In the genomic region with DNA sequence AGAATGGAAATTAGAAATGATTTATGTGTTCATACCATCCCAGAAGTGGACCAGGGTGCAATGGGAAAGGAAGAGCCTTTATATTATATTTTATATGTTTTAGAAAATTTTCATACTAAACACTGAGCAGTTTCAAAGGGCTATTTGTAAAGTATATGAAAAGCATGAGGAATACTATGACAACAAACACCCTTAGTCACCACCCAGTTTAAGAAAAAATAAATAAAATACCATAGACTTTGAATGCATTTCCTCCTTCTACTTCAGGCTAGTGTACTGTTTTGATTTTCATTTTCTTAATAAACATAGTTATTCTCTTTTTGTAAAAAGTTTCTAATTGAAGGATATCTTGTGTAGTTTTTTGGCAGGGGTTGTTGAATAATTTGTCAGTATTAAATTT, we compare ENCODE assay signal across 31 cellular contexts.
"Had no signal": no experiment of that assay in that cellular context is flagged by ENCODE, and none has a peak within 500 bp of the region (broad histone marks: within the 10 kb centered on the region; RNA-seq: fewer than 3 reads in every experiment).

No MANE protein-coding gene starts in this region.

- ATAC-seq: activated CD8-positive, alpha-beta T cell treated with anti-CD3 and anti-CD28 coated beads for 36 hours; activated naive CD4-positive, alpha-beta T cell treated with anti-CD3 and anti-CD28 coated beads, Interleukin-2, amount 50 U/mL, for 72 hours; activated T-cell treated with anti-CD3 and anti-CD28 coated beads, Interleukin-2, amount 50 U/mL, for 4 hours; activated T-cell treated with anti-CD3 and anti-CD28 coated beads, Interleukin-2, amount 50 U/mL, for 72 hours; activated T-helper 17 cell treated with anti-CD3 and anti-CD28 coated beads, Interleukin-2, amount 50 U/mL, for 72 hours had no signal

- H3K4me1 ChIP-seq: breast epithelium had no signal

- H3K9me3 ChIP-seq: ascending aorta, breast epithelium had no signal

- DNase-seq: activated B cell treated with CpG ODN at 0.5 μM for 24 hours; activated CD4-positive, alpha-beta memory T cell treated with anti-CD3 and anti-CD28 coated beads for 36 hours; activated CD4-positive, alpha-beta T cell treated with anti-CD3 and anti-CD28 coated beads for 4 hours; activated CD4-positive, alpha-beta T cell treated with anti-CD3 and anti-CD28 coated beads, Interleukin-2, amount 10 ng/mL, durations not matched to agents 24 days and 14 days; activated CD4-positive, alpha-beta T cell treated with anti-CD3 and anti-CD28 coated beads, Interleukin-2, amount 50 U/mL, for 1 hour; activated CD4-positive, alpha-beta T cell treated with anti-CD3 and anti-CD28 coated beads, Interleukin-2, amount 50 U/mL, for 4 hours; activated CD4-positive, CD25-positive, alpha-beta regulatory T cell treated with anti-CD3 and anti-CD28 coated beads, Interleukin-2, amount 50 U/mL, for 72 hours; activated CD8-positive, alpha-beta memory T cell treated with anti-CD3 and anti-CD28 coated beads, Interleukin-2, amount 50 U/mL, for 4 hours; activated CD8-positive, alpha-beta T cell treated with anti-CD3 and anti-CD28 coated beads for 36 hours; activated effector memory CD4-positive, alpha-beta T cell treated with anti-CD3 and anti-CD28 coated beads, Interleukin-2, amount 50 U/mL, for 16 hours; activated gamma-delta T cell treated with Interleukin-2 at 50 U/mL for 16 hours; activated naive CD4-positive, alpha-beta T cell; activated naive CD4-positive, alpha-beta T cell treated with anti-CD3 and anti-CD28 coated beads for 36 hours; activated naive CD4-positive, alpha-beta T cell treated with anti-CD3 and anti-CD28 coated beads, Interleukin-2, amount 50 U/mL, for 16 hours; activated naive CD8-positive, alpha-beta T cell treated with anti-CD3 and anti-CD28 coated beads for 36 hours; activated T-cell treated with anti-CD3 and anti-CD28 coated beads for 4 hours; activated T-cell treated with anti-CD3 and anti-CD28 coated beads, Interleukin-2, amount 50 U/mL, for 1 hour; activated T-cell treated with anti-CD3 and anti-CD28 coated beads, Interleukin-2, amount 50 U/mL, for 4 hours; activated T-cell treated with anti-CD3 and anti-CD28 coated beads, Interleukin-2, amount 50 U/mL, for 72 hours; amygdala; anterior cingulate cortex; central memory CD4-positive, alpha-beta T cell; cerebellar nuclear complex; T-helper 1 cell; T-helper 2 cell; T-helper 9 cell had no signal

- H3K4me3 ChIP-seq: ascending aorta, breast epithelium had no signal

- H3K36me3 ChIP-seq: ascending aorta, breast epithelium had no signal

- H3K27ac ChIP-seq: ascending aorta, breast epithelium, VCaP had no signal

- H3K27me3 ChIP-seq: ascending aorta, breast epithelium had no signal
